ENCODE assay signal across 9 cellular contexts in the genomic region with DNA sequence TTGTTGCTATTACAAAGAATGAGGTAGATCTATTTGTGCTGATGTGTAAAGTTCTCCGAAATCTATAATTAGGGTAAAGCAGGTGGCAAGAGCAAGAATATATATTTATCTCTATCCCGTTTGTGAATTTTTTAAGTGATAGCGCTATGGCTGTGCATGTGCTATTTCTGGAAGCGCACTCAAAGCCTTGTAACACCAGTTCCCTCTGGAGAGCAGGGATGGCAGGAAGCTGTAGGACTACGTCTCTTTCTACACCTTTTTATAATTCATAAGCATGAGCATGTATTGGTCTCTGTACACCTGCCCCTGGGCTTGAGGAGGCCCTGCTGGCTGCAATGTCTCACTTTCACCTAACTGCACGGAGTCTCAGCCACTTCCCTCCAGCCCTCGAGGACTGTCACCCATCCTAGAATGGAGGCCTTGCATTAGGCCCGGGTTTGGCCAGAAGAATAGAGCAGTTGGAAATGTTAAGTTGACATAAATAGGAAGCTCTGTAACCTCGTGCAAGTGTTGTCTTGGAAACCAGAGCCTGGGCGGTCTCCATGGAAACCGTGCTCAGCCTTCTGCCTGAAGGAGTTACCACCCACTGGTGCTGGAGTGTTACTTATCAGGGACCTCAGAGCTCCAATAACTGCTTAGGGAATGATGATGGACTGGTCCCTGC. TPM values are rescaled to one million over a fixed set of nuclear protein-coding genes. Genes with fewer than 3 reads are reported as not detected.
DNase-seq lines count a peak whose midpoint lies in the region; ATAC-seq and TF ChIP-seq lines count a peak whose summit lies in the region.
"Had no signal": no experiment of that assay in that cellular context is flagged by ENCODE, and none has a peak within 500 bp of the region (broad histone marks: within the 10 kb centered on the region; RNA-seq: fewer than 3 reads in every experiment).

No MANE protein-coding gene starts in this region.

- CTCF ChIA-PET in GM10248 (lab: Yijun Ruan, JAX): interaction anchor here (0.7 to 1.4 kb wide), 9 partner anchors 10 to 103 kb away, joined by 3 to 7 read pairs (median 3); no protein-coding TSS in a partner anchor
- CTCF ChIA-PET in activated CD4-positive, alpha-beta T cell treated with anti-CD3 and anti-CD28 coated beads, Interleukin-2, amount 10 ng/mL, durations not matched to agents 7 days and 5 days (lab: Charles Lee): interaction anchor here (1.1 to 1.2 kb wide), 2 partner anchors 13 to 54 kb away, joined by 3 to 4 read pairs; no protein-coding TSS in a partner anchor

- no peaks in the 10 kb centered on the region for H3K27me3 ChIP-seq in upper lobe of left lung

- WGBS in upper lobe of left lung, 2 donors: 58 to 70% methylated on average over 8 to 11 of the region's 11 CpGs

- H3K4me1 Mint-ChIP-seq in brain: peaks cover 36% of the 10 kb centered on the region
- peaks cover 5 to 28% (median 11%) of the 10 kb centered on the region in 4 donors for H3K4me1 Mint-ChIP-seq in naive thymus-derived CD8-positive, alpha-beta T cell
- H3K4me1 Mint-ChIP-seq in activated CD4-positive, alpha-beta T cell treated with anti-CD3 and anti-CD28 coated beads, Interleukin-2, amount 10 ng/mL, durations not matched to agents 7 days and 5 days: peaks cover 12% of the 10 kb centered on the region

- H3K9me3 ChIP-seq in upper lobe of left lung: no peaks in the 10 kb centered on the region

- no peak for TF ChIP-seq EP300 in upper lobe of left lung (IDR thresholded peaks at IDR 0.05)

- H3K4me3 Mint-ChIP-seq in brain: peak overlapping the region; percentile 18 to 75 (median 62)
- no peak overlapping the region for H3K4me3 Mint-ChIP-seq in naive thymus-derived CD8-positive, alpha-beta T cell
- H3K4me3 Mint-ChIP-seq in activated CD4-positive, alpha-beta T cell treated with anti-CD3 and anti-CD28 coated beads, Interleukin-2, amount 10 ng/mL, durations not matched to agents 7 days and 5 days: no peak overlapping the region

- H3K27ac ChIP-seq in upper lobe of left lung: no peak overlapping the region

- POLR2A ChIA-PET in GM10248 (lab: Yijun Ruan, JAX): no interaction called here
- POLR2A ChIA-PET in naive thymus-derived CD8-positive, alpha-beta T cell (lab: Charles Lee): interaction anchor here (1.1 kb wide), 1 partner anchor 11 kb away, joined by 3 read pairs; no protein-coding TSS in a partner anchor
- POLR2A ChIA-PET in activated CD4-positive, alpha-beta T cell treated with anti-CD3 and anti-CD28 coated beads, Interleukin-2, amount 10 ng/mL, durations not matched to agents 7 days and 5 days (lab: Charles Lee): no interaction called here

- peak overlapping the region; percentile 93 to 99 (median 97) for H3K27ac Mint-ChIP-seq in brain
- H3K27ac Mint-ChIP-seq in naive thymus-derived CD8-positive, alpha-beta T cell: peak overlapping the region in 4 of 10 donors; percentile 6 to 71 (median 56)
- no peak overlapping the region for H3K27ac Mint-ChIP-seq in activated CD4-positive, alpha-beta T cell treated with anti-CD3 and anti-CD28 coated beads, Interleukin-2, amount 10 ng/mL, durations not matched to agents 7 days and 5 days
- H3K27ac Mint-ChIP-seq: IgD-negative memory B cell had no signal

- H3K9me3 Mint-ChIP-seq in brain: peaks cover 0 to 2% (median 0%) of the 10 kb centered on the region in 5 experiments
- H3K9me3 Mint-ChIP-seq in naive thymus-derived CD8-positive, alpha-beta T cell: no peaks in the 10 kb centered on the region
- H3K9me3 Mint-ChIP-seq in activated CD4-positive, alpha-beta T cell treated with anti-CD3 and anti-CD28 coated beads, Interleukin-2, amount 10 ng/mL, durations not matched to agents 7 days and 5 days: no peaks in the 10 kb centered on the region
- H3K9me3 Mint-ChIP-seq: IgD-negative memory B cell had no signal

- H3K36me3 ChIP-seq in upper lobe of left lung: no peaks in the 10 kb centered on the region

- H3K36me3 Mint-ChIP-seq in brain: peaks cover 9% of the 10 kb centered on the region
- H3K36me3 Mint-ChIP-seq in naive thymus-derived CD8-positive, alpha-beta T cell: no peaks in the 10 kb centered on the region
- H3K36me3 Mint-ChIP-seq in activated CD4-positive, alpha-beta T cell treated with anti-CD3 and anti-CD28 coated beads, Interleukin-2, amount 10 ng/mL, durations not matched to agents 7 days and 5 days (ENCODE audit: low read depth): no peaks in the 10 kb centered on the region
- H3K36me3 Mint-ChIP-seq: IgD-negative memory B cell had no signal

- ATAC-seq in naive thymus-derived CD8-positive, alpha-beta T cell: peak; percentile 61 to 70
- ATAC-seq in upper lobe of left lung (ENCODE audit: low FRiP score in 2 of 2) (no peak), GM18873 (IDR thresholded peaks at IDR 0.05; ENCODE audit: low FRiP score, unreplicated experiment) (no peak), GM21515 (IDR thresholded peaks at IDR 0.05; ENCODE audit: unreplicated experiment) (no peak)

- H3K4me3 ChIP-seq in NB4 (ENCODE audit: low read depth, low read length) (no peak overlapping the region), upper lobe of left lung (no peak overlapping the region)

- no peaks in the 10 kb centered on the region for H3K4me1 ChIP-seq in upper lobe of left lung

- TF ChIP-seq CTCF in GM10248 (IDR thresholded peaks at IDR 0.05; ENCODE audit: control extremely low read depth, extremely low read depth, low read depth, missing control alignments) (no peak), NB4 (IDR thresholded peaks at IDR 0.05; ENCODE audit: low read depth, low read length) (no peak), brain (conservative IDR thresholded peaks at IDR 0.05) (no peak), upper lobe of left lung (IDR thresholded peaks at IDR 0.05) (no peak)

- peak; percentile 74 for DNase-seq in GM10248 (ENCODE audit: extremely low spot score)
- peak; percentile 64 for DNase-seq in NB4 (ENCODE audit: low read depth)
- peak in 2 of 10 donors; percentile 33 to 78 for DNase-seq in naive thymus-derived CD8-positive, alpha-beta T cell
- DNase-seq in upper lobe of left lung: no peak
- DNase-seq in activated CD4-positive, alpha-beta T cell treated with anti-CD3 and anti-CD28 coated beads, Interleukin-2, amount 10 ng/mL, durations not matched to agents 7 days and 5 days: no peak

- TF ChIP-seq POLR2A in NB4 (IDR thresholded peaks at IDR 0.05; ENCODE audit: extremely low read depth, insufficient read length): no peak
- no peak for TF ChIP-seq POLR2A in upper lobe of left lung (IDR thresholded peaks at IDR 0.05)

- no peaks in the 10 kb centered on the region for H3K27me3 Mint-ChIP-seq in brain
- H3K27me3 Mint-ChIP-seq in naive thymus-derived CD8-positive, alpha-beta T cell: peaks cover 0 to 2% (median 0%) of the 10 kb centered on the region in 5 donors
- H3K27me3 Mint-ChIP-seq in activated CD4-positive, alpha-beta T cell treated with anti-CD3 and anti-CD28 coated beads, Interleukin-2, amount 10 ng/mL, durations not matched to agents 7 days and 5 days: no peaks in the 10 kb centered on the region

RNA-seq across cellular contexts. Expression of gene ITM2C, which starts 20.9 kb away (rescaled TPM):
- 519 TPM for polyA plus RNA-seq in brain (ENCODE audit: insufficient read depth, low read depth, low replicate concordance)
- 10 to 100 TPM; 30.9 to 38.7 TPM for total RNA-seq in naive thymus-derived CD8-positive, alpha-beta T cell
- 10 to 100 TPM; 35.4 to 56.7 (median 53.8) TPM for polyA plus RNA-seq in naive thymus-derived CD8-positive, alpha-beta T cell
- 10 to 100 TPM; 19.9 to 40.4 (median 25.6) TPM for total RNA-seq in upper lobe of left lung
- total RNA-seq in activated CD4-positive, alpha-beta T cell treated with anti-CD3 and anti-CD28 coated beads, Interleukin-2, amount 10 ng/mL, durations not matched to agents 7 days and 5 days: 10 to 100 TPM; 29.4 to 30.4 TPM

RNA-seq across cellular contexts. Expression of gene GPR55, which starts 39.4 kb away (rescaled TPM):
- 0.08 TPM for polyA plus RNA-seq in brain (ENCODE audit: insufficient read depth, low read depth, low replicate concordance)
- 10 to 100 TPM in 1 of 2 experiments, 1 to 10 TPM in 1; 8.9 to 10.4 TPM for total RNA-seq in naive thymus-derived CD8-positive, alpha-beta T cell
- polyA plus RNA-seq in naive thymus-derived CD8-positive, alpha-beta T cell: 1 to 10 TPM; 1.1 to 3.2 (median 3.1) TPM
- total RNA-seq in upper lobe of left lung: under 1 TPM in 4 of 6 donors, not detected in 2; 0.15 to 0.84 (median 0.52) TPM
- total RNA-seq in activated CD4-positive, alpha-beta T cell treated with anti-CD3 and anti-CD28 coated beads, Interleukin-2, amount 10 ng/mL, durations not matched to agents 7 days and 5 days: 1 to 10 TPM; 9.2 to 9.4 TPM

Comparison
In these comparisons a context has a peak if more than half of its experiments do, and no peak if none do; other contexts are left out.
1. DNase-seq: peak in GM10248 (single experiment) and NB4 (single experiment); none in upper lobe of left lung (0 of 2) and activated CD4-positive, alpha-beta T cell treated with anti-CD3 and anti-CD28 coated beads, Interleukin-2, amount 10 ng/mL, durations not matched to agents 7 days and 5 days (single experiment).
2. H3K4me3 Mint-ChIP-seq: peak in brain (5 of 5); none in naive thymus-derived CD8-positive, alpha-beta T cell (0 of 10) and activated CD4-positive, alpha-beta T cell treated with anti-CD3 and anti-CD28 coated beads, Interleukin-2, amount 10 ng/mL, durations not matched to agents 7 days and 5 days (single experiment).
3. ATAC-seq: peak in naive thymus-derived CD8-positive, alpha-beta T cell (2 of 2); none in upper lobe of left lung (0 of 2), GM18873 (single experiment) and GM21515 (single experiment).
4. RNA of gene GPR55, which starts 39.4 kb away (total RNA-seq): 8.9 to 10.4 TPM in naive thymus-derived CD8-positive, alpha-beta T cell and 9.2 to 9.4 TPM in activated CD4-positive, alpha-beta T cell treated with anti-CD3 and anti-CD28 coated beads, Interleukin-2, amount 10 ng/mL, durations not matched to agents 7 days and 5 days; 0.15 to 0.84 TPM in upper lobe of left lung; every median in the first group is over 4 times any median in the second.